Comparison of ENCODE assay signal across 18 cellular contexts in the genomic region with DNA sequence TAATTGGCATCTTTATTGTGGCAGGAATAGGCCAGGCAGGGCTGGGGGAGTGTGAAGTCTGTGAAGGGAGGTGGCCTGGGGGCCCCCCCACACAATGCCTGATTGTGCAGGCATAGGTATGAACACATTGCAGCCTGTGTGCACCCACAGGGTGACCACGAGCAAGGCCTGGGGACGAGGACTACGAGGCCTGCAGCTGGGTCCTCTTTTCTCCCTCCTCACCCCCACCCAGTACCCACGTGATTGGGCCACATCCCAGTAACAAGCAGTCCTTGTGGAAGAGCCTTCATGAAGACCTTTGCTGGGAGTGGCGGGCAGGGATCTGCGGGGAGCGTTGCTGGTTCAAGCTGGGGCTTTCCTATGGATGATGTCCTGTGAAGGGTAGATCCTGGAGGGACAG. TPM values are rescaled to one million over a fixed set of nuclear protein-coding genes. Genes with fewer than 3 reads are reported as not detected.
A peak's percentile ranks its signal among the peaks of the same experiment; 100 is the strongest.
DNase-seq lines count a peak whose midpoint lies in the region; ATAC-seq and TF ChIP-seq lines count a peak whose summit lies in the region.
"Had no signal": no experiment of that assay in that cellular context is flagged by ENCODE, and none has a peak within 500 bp of the region (broad histone marks: within the 10 kb centered on the region; RNA-seq: fewer than 3 reads in every experiment).

No MANE protein-coding gene starts in this region.

- H3K27me3 Mint-ChIP-seq in T-helper 1 cell treated with Interleukin-12 subunit alpha and Interleukin-12 subunit beta and Interleukin-4 antibody, amounts not matched to agents 30 μg/mL and 1 μg/mL, for 36 hours (ENCODE audit: low read depth), result peaks cover 1% of the 10 kb centered on the region
- H3K27me3 Mint-ChIP-seq in activated CD4-positive, alpha-beta T cell treated with anti-CD3 and anti-CD28 coated beads for 36 hours, result peaks cover under 1% of the 10 kb centered on the region

- ATAC-seq in heart right ventricle (peak in 7 of 8 donors; percentile 23 to 63 (median 43)), HG02623 (IDR thresholded peaks at IDR 0.05; ENCODE audit: unreplicated experiment) (no peak)
- ATAC-seq in activated CD4-positive, alpha-beta T cell treated with anti-CD3 and anti-CD28 coated beads for 36 hours, result no peak
- ATAC-seq: left lung; stimulated activated naive B cell treated with anti-CD40 and anti-IgM and Interleukin-4, amounts not matched to agents 10 μg/mL and 1 μg/mL and 100 μg/mL, for 72 hours had no signal

- TF ChIP-seq EP300 in tibial nerve (IDR thresholded peaks at IDR 0.05), result no peak

- H3K79me2 ChIP-seq in parathyroid adenoma, result peaks cover 30% of the 10 kb centered on the region

- POLR2A ChIA-PET in activated CD4-positive, alpha-beta T cell treated with anti-CD3 and anti-CD28 coated beads for 36 hours (lab: Charles Lee), result no interaction called here
- POLR2A ChIA-PET in GM10248 (lab: Yijun Ruan, JAX), result no interaction called here

- H3K36me3 ChIP-seq in heart right ventricle, result peaks cover 0 to 17% (median 0%) of the 10 kb centered on the region in 9 donors
- H3K36me3 ChIP-seq in parathyroid adenoma (ENCODE audit: control insufficient read depth, insufficient read depth, low read length), result no peaks in the 10 kb centered on the region
- peaks cover 0 to 65% (median 0%) of the 10 kb centered on the region in 3 donors for H3K36me3 ChIP-seq in tibial nerve
- H3K36me3 ChIP-seq: MG63 had no signal

- H3K27me3 ChIP-seq in heart right ventricle (no peaks in the 10 kb centered on the region), parathyroid adenoma (ENCODE audit: control insufficient read depth, insufficient read depth, low read length) (no peaks in the 10 kb centered on the region), tibial nerve (no peaks in the 10 kb centered on the region)
- H3K27me3 ChIP-seq: left lung, MG63 had no signal

- H2AFZ ChIP-seq in parathyroid adenoma, result no peak overlapping the region

- no peaks in the 10 kb centered on the region for H3K9me3 Mint-ChIP-seq in T-helper 1 cell treated with Interleukin-12 subunit alpha and Interleukin-12 subunit beta and Interleukin-4 antibody, amounts not matched to agents 30 μg/mL and 1 μg/mL, for 36 hours
- no peaks in the 10 kb centered on the region for H3K9me3 Mint-ChIP-seq in activated CD4-positive, alpha-beta T cell treated with anti-CD3 and anti-CD28 coated beads for 36 hours (ENCODE audit: low read depth)
- H3K9me3 Mint-ChIP-seq: CD4-positive, alpha-beta T cell; naive B cell; stimulated activated naive B cell treated with anti-CD40 and anti-IgM and Interleukin-4, amounts not matched to agents 10 μg/mL and 1 μg/mL and 100 μg/mL, for 72 hours; T-helper 2 cell treated with Interferon-gamma antibody and Interleukin-4, amounts not matched to agents 5 μg/mL and 100 μg/mL, for 36 hours had no signal

- TF ChIP-seq POLR2A in tibial nerve (IDR thresholded peaks at IDR 0.05), result no peak

- CTCF ChIA-PET in activated CD4-positive, alpha-beta T cell treated with anti-CD3 and anti-CD28 coated beads for 36 hours (lab: Charles Lee), result no interaction called here
- CTCF ChIA-PET in GM10248 (lab: Yijun Ruan, JAX), result no interaction called here

- H3K4me3 Mint-ChIP-seq in T-helper 1 cell treated with Interleukin-12 subunit alpha and Interleukin-12 subunit beta and Interleukin-4 antibody, amounts not matched to agents 30 μg/mL and 1 μg/mL, for 36 hours, result no peak overlapping the region
- H3K4me3 Mint-ChIP-seq in activated CD4-positive, alpha-beta T cell treated with anti-CD3 and anti-CD28 coated beads for 36 hours, result no peak overlapping the region
- H3K4me3 Mint-ChIP-seq: CD4-positive, alpha-beta T cell; naive B cell; stimulated activated naive B cell treated with anti-CD40 and anti-IgM and Interleukin-4, amounts not matched to agents 10 μg/mL and 1 μg/mL and 100 μg/mL, for 72 hours; T-helper 2 cell treated with Interferon-gamma antibody and Interleukin-4, amounts not matched to agents 5 μg/mL and 100 μg/mL, for 36 hours had no signal

- peaks cover 2% of the 10 kb centered on the region for H3K36me3 Mint-ChIP-seq in T-helper 1 cell treated with Interleukin-12 subunit alpha and Interleukin-12 subunit beta and Interleukin-4 antibody, amounts not matched to agents 30 μg/mL and 1 μg/mL, for 36 hours (ENCODE audit: low read depth)
- no peaks in the 10 kb centered on the region for H3K36me3 Mint-ChIP-seq in activated CD4-positive, alpha-beta T cell treated with anti-CD3 and anti-CD28 coated beads for 36 hours (ENCODE audit: low read depth)

- peaks cover 22% of the 10 kb centered on the region for H3K4me1 Mint-ChIP-seq in T-helper 1 cell treated with Interleukin-12 subunit alpha and Interleukin-12 subunit beta and Interleukin-4 antibody, amounts not matched to agents 30 μg/mL and 1 μg/mL, for 36 hours (ENCODE audit: low read depth)
- H3K4me1 Mint-ChIP-seq in activated CD4-positive, alpha-beta T cell treated with anti-CD3 and anti-CD28 coated beads for 36 hours, result peaks cover 13% of the 10 kb centered on the region

- DNase-seq in T-helper 1 cell (no peak), heart right ventricle (no peak), tibial nerve (ENCODE audit: low spot score in 2 of 2) (no peak), GM10248 (ENCODE audit: extremely low spot score) (no peak)
- DNase-seq in activated CD4-positive, alpha-beta T cell treated with anti-CD3 and anti-CD28 coated beads for 36 hours, result no peak
- DNase-seq: 8988T; activated CD4-positive, alpha-beta T cell treated with anti-CD3 and anti-CD28 coated beads for 48 hours; CD4-positive, alpha-beta T cell; left lung; MG63; naive B cell; stimulated activated naive B cell treated with anti-CD40 and anti-IgM and Interleukin-4, amounts not matched to agents 10 μg/mL and 1 μg/mL and 100 μg/mL, for 72 hours had no signal

- peak overlapping the region in 8 of 10 donors; percentile 19 to 96 (median 28) for H3K27ac ChIP-seq in heart right ventricle
- peak overlapping the region; percentile 33 for H3K27ac ChIP-seq in parathyroid adenoma
- H3K27ac ChIP-seq in tibial nerve, result peak overlapping the region in 3 of 4 donors; percentile 40 to 83 (median 47)
- H3K27ac ChIP-seq: skin epidermis had no signal

- H3K4me1 ChIP-seq in heart right ventricle (peaks cover 61 to 100% (median 99%) of the 10 kb centered on the region in 9 donors), parathyroid adenoma (peaks cover 19% of the 10 kb centered on the region), tibial nerve (peaks cover 0 to 99% (median 65%) of the 10 kb centered on the region in 4 donors)

- H3K9me3 ChIP-seq in heart right ventricle (no peaks in the 10 kb centered on the region), parathyroid adenoma (ENCODE audit: control insufficient read depth, low read length) (no peaks in the 10 kb centered on the region), tibial nerve (no peaks in the 10 kb centered on the region)
- H3K9me3 ChIP-seq: left lung, MG63 had no signal

- H3K9ac ChIP-seq in parathyroid adenoma, result no peak overlapping the region

- TF ChIP-seq CTCF in heart right ventricle (IDR thresholded peaks at IDR 0.05) (no peak), parathyroid adenoma (IDR thresholded peaks at IDR 0.05) (no peak), tibial nerve (IDR thresholded peaks at IDR 0.05) (no peak), GM10248 (IDR thresholded peaks at IDR 0.05; ENCODE audit: control extremely low read depth, extremely low read depth, low read depth, missing control alignments) (no peak)

- intact Hi-C loops in heart right ventricle (cut with DNase I), result no loop called here
- intact Hi-C loops in activated CD4-positive, alpha-beta T cell treated with anti-CD3 and anti-CD28 coated beads for 36 hours (cut with DNase I, micrococcal nuclease), result no loop called here

- H3K4me3 ChIP-seq in heart right ventricle, result no peak overlapping the region
- no peak overlapping the region for H3K4me3 ChIP-seq in parathyroid adenoma (ENCODE audit: low read depth, low read length)
- no peak overlapping the region for H3K4me3 ChIP-seq in tibial nerve
- H3K4me3 ChIP-seq: left lung, MG63, skin epidermis had no signal

- WGBS in heart right ventricle, 2 donors, result 49 to 66% methylated on average over 7 of the region's 7 CpGs
- WGBS in tibial nerve, 2 donors, result 57 to 80% methylated on average over 7 of the region's 7 CpGs

- peak overlapping the region; percentile 8 for H3K27ac Mint-ChIP-seq in T-helper 1 cell treated with Interleukin-12 subunit alpha and Interleukin-12 subunit beta and Interleukin-4 antibody, amounts not matched to agents 30 μg/mL and 1 μg/mL, for 36 hours
- H3K27ac Mint-ChIP-seq in activated CD4-positive, alpha-beta T cell treated with anti-CD3 and anti-CD28 coated beads for 36 hours, result no peak overlapping the region
- H3K27ac Mint-ChIP-seq: CD4-positive, alpha-beta T cell; stimulated activated naive B cell treated with anti-CD40 and anti-IgM and Interleukin-4, amounts not matched to agents 10 μg/mL and 1 μg/mL and 100 μg/mL, for 72 hours; T-helper 2 cell treated with Interferon-gamma antibody and Interleukin-4, amounts not matched to agents 5 μg/mL and 100 μg/mL, for 36 hours had no signal

- no peak overlapping the region for H3K4me2 ChIP-seq in parathyroid adenoma (ENCODE audit: low read length)

RNA-seq across cellular contexts. Expression of gene ZBTB16, which starts 29.3 kb away (rescaled TPM):
- total RNA-seq in heart right ventricle (100 to 1,000 TPM in 1 of 10 donors, 10 to 100 TPM in 9; 18.3 to 108 (median 72.9) TPM), tibial nerve (100 to 1,000 TPM; 405 to 756 (median 580) TPM)
- 10 to 100 TPM; 21.1 to 39.6 TPM for polyA plus RNA-seq in heart right ventricle
- 1 to 10 TPM; 3.0 to 4.6 TPM for total RNA-seq in activated CD4-positive, alpha-beta T cell treated with anti-CD3 and anti-CD28 coated beads for 36 hours
- total RNA-seq: RPMI7951 had no signal

Comparison
In these comparisons a context has a peak if more than half of its experiments do, and no peak if none do; other contexts are left out.
1. ATAC-seq: peak in heart right ventricle (7 of 8); none in HG02623 (single experiment) and activated CD4-positive, alpha-beta T cell treated with anti-CD3 and anti-CD28 coated beads for 36 hours (single experiment).
2. Peak in every context shown above with its lines, with median percentiles within 50 percentile points of each other: H3K27ac ChIP-seq.